21 cellular contexts compared by ENCODE assay signal in the genomic region with DNA sequence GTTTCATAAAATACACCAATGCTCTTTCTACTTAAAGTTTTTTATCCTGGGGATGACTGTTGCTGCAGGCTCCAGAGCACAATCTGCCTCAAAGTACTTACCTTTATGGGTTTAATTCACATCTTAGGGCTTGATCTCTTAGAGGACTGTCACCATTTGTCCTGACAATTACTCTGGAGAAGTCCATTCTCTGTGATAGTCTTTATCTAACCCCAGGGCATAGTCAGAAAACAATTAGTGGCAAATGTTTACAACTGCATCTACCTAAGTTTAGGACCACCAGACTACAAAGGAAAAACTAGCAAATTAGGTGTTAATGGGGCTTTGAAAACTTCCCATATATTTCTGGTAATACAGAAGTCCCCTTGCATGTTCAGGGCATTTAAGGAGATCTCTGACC.
DNase-seq lines count a peak whose midpoint lies in the region; ATAC-seq, FAIRE-seq and TF ChIP-seq lines count a peak whose summit lies in the region.
"Had no signal": no experiment of that assay in that cellular context is flagged by ENCODE, and none has a peak within 500 bp of the region (broad histone marks: within the 10 kb centered on the region; RNA-seq: fewer than 3 reads in every experiment).

No MANE protein-coding gene starts in this region.

- H3K9me3 ChIP-seq in astrocyte (ENCODE audit: insufficient read depth, low read depth, low read length) (no peaks in the 10 kb centered on the region), mesenchymal stem cell (ENCODE audit: control insufficient read depth, low read length) (peaks cover 13% of the 10 kb centered on the region), adrenal gland (replicated peaks in 1 of 3) (no peaks in the 10 kb centered on the region)
- H3K9me3 ChIP-seq: A549, Caco-2 had no signal

- H3K4me3 ChIP-seq in GM23338 (no peak overlapping the region), astrocyte (ENCODE audit: insufficient read depth, low read depth, low read length) (no peak overlapping the region), mesenchymal stem cell (ENCODE audit: insufficient read depth in 1 of 2, low read depth in 1 of 2, low read length in 2 of 2) (no peak overlapping the region), adrenal gland (no peak overlapping the region)
- H3K4me3 ChIP-seq: A549; BLaER1 treated with 17β-estradiol and CSF1 and Interleukin-3, amounts not matched to agents 10 nM and 100 nM had no signal

- no peak overlapping the region for H3K4me2 ChIP-seq in GM23338
- H3K4me2 ChIP-seq in astrocyte (ENCODE audit: low read length), result peak overlapping the region; percentile 63
- H3K4me2 ChIP-seq in mesenchymal stem cell (ENCODE audit: low read length, poor library complexity, severe bottlenecking), result no peak overlapping the region
- H3K4me2 ChIP-seq: A549 had no signal

- H3K27ac Mint-ChIP-seq in GM23338 (no peak overlapping the region), astrocyte (ENCODE audit: unreplicated experiment) (no peak overlapping the region)
- H3K27ac Mint-ChIP-seq: B cell; CD4-positive, alpha-beta T cell; CD8-positive, alpha-beta T cell had no signal

- H3K36me3 ChIP-seq in GM23338 (ENCODE audit: insufficient read depth) (no peaks in the 10 kb centered on the region), astrocyte (ENCODE audit: insufficient read depth, low read length) (no peaks in the 10 kb centered on the region), mesenchymal stem cell (ENCODE audit: control insufficient read depth in 1 of 2, insufficient read depth in 2 of 2, low read depth in 1 of 2, low read length in 2 of 2) (no peaks in the 10 kb centered on the region), adrenal gland (replicated peaks in 1 of 2) (no peaks in the 10 kb centered on the region)
- H3K36me3 ChIP-seq: BLaER1 treated with 17β-estradiol and CSF1 and Interleukin-3, amounts not matched to agents 10 nM and 100 nM had no signal

- no peak overlapping the region for H2BK15ac ChIP-seq in mesenchymal stem cell (ENCODE audit: low read depth, poor library complexity, severe bottlenecking)

- no peak overlapping the region for H4K91ac ChIP-seq in mesenchymal stem cell (ENCODE audit: low read length)

- intact Hi-C loops in adrenal gland (cut with DNase I), result no loop called here

- H3K18ac ChIP-seq in mesenchymal stem cell (ENCODE audit: low read depth in 1 of 2, low read length in 2 of 2), result peak overlapping the region; percentile 11 to 21

- H4K20me1 ChIP-seq in GM23338 (replicated peaks; ENCODE audit: insufficient read depth) (no peaks in the 10 kb centered on the region), astrocyte (ENCODE audit: insufficient read depth, low read length) (no peaks in the 10 kb centered on the region)
- H4K20me1 ChIP-seq: BLaER1 treated with 17β-estradiol and CSF1 and Interleukin-3, amounts not matched to agents 10 nM and 100 nM had no signal

- H3K4me1 ChIP-seq in GM23338 (ENCODE audit: insufficient read depth), result no peaks in the 10 kb centered on the region
- H3K4me1 ChIP-seq in astrocyte (ENCODE audit: insufficient read depth, low read length), result peaks cover 17% of the 10 kb centered on the region
- no peaks in the 10 kb centered on the region for H3K4me1 ChIP-seq in mesenchymal stem cell (ENCODE audit: control insufficient read depth, insufficient read depth, low read depth, low read length)
- no peaks in the 10 kb centered on the region for H3K4me1 ChIP-seq in adrenal gland (replicated peaks in 1 of 2)
- H3K4me1 ChIP-seq: A549, Caco-2 had no signal

- H2AK5ac ChIP-seq in mesenchymal stem cell (ENCODE audit: low read length, severe bottlenecking), result peak overlapping the region; percentile 73

- H3K9me2 ChIP-seq in GM23338 (ENCODE audit: insufficient read depth), result 0 out of 2 replicates have a peak, but pooled peaks cover 5% of the 10 kb centered on the region

- H3K4ac ChIP-seq in mesenchymal stem cell (ENCODE audit: low read depth in 1 of 2, low read length in 2 of 2), result peak overlapping the region in 1 of 2 experiments; percentile 61

- peaks cover 3% of the 10 kb centered on the region; the same call in 1 of the 3 replicates for H3K36me3 Mint-ChIP-seq in GM23338 (ENCODE audit: low read depth)
- H3K36me3 Mint-ChIP-seq in astrocyte (ENCODE audit: low read depth, unreplicated experiment), result peaks cover 2% of the 10 kb centered on the region
- H3K36me3 Mint-ChIP-seq: CD8-positive, alpha-beta T cell had no signal

- TF ChIP-seq CTCF in GM23338 (conservative IDR thresholded peaks at IDR 0.05; ENCODE audit: low read depth in 2 of 2) (no peak), astrocyte (IDR thresholded peaks at IDR 0.05; ENCODE audit: insufficient read depth, low read depth, low read length) (no peak), adrenal gland (IDR thresholded peaks at IDR 0.05) (no peak)

- H2AFZ ChIP-seq in GM23338, result 0 out of 2 replicates have a peak overlapping the region, but pooled peaks have one; percentile 30
- H2AFZ ChIP-seq in astrocyte (ENCODE audit: low read depth, low read length), result no peak overlapping the region
- no peak overlapping the region for H2AFZ ChIP-seq in mesenchymal stem cell (ENCODE audit: low read depth, low read length)

- H3K27me3 Mint-ChIP-seq in GM23338 (ENCODE audit: insufficient read depth, low read depth, poor library complexity) (peaks cover 6% of the 10 kb centered on the region), astrocyte (ENCODE audit: low read depth, unreplicated experiment) (no peaks in the 10 kb centered on the region)
- H3K27me3 Mint-ChIP-seq: B cell; CD4-positive, alpha-beta T cell had no signal

- H2BK12ac ChIP-seq in mesenchymal stem cell (ENCODE audit: low read length in 2 of 2), result no peak overlapping the region

- no peaks in the 10 kb centered on the region for H3K27me3 ChIP-seq in GM23338 (ENCODE audit: insufficient read depth)
- H3K27me3 ChIP-seq in astrocyte (ENCODE audit: insufficient read depth, low read length), result no peaks in the 10 kb centered on the region
- H3K27me3 ChIP-seq in mesenchymal stem cell (ENCODE audit: control insufficient read depth in 1 of 2, insufficient read depth in 1 of 2, low read length in 2 of 2), result no peaks in the 10 kb centered on the region
- no peaks in the 10 kb centered on the region for H3K27me3 ChIP-seq in adrenal gland
- H3K27me3 ChIP-seq: BLaER1 treated with 17β-estradiol and CSF1 and Interleukin-3, amounts not matched to agents 10 nM and 100 nM had no signal

- ATAC-seq in GM23338 (no peak), HG02571 (IDR thresholded peaks at IDR 0.05; ENCODE audit: unreplicated experiment) (no peak)
- ATAC-seq: A549; CD8-positive, alpha-beta T cell had no signal

- peaks cover 5% of the 10 kb centered on the region; the same call in 2 of the 3 replicates for H3K9me3 Mint-ChIP-seq in GM23338
- peaks cover 6% of the 10 kb centered on the region for H3K9me3 Mint-ChIP-seq in astrocyte (ENCODE audit: unreplicated experiment)

- H3K23ac ChIP-seq in mesenchymal stem cell (ENCODE audit: low read length in 2 of 2), result no peak overlapping the region

- no peaks in the 10 kb centered on the region for H3K4me1 Mint-ChIP-seq in GM23338
- peaks cover 26% of the 10 kb centered on the region for H3K4me1 Mint-ChIP-seq in astrocyte (ENCODE audit: low read depth, unreplicated experiment)
- H3K4me1 Mint-ChIP-seq: B cell had no signal

- no peak overlapping the region for H3K9ac ChIP-seq in astrocyte (ENCODE audit: low read length)
- H3K9ac ChIP-seq in mesenchymal stem cell (ENCODE audit: low read length), result no peak overlapping the region
- H3K9ac ChIP-seq: BLaER1 treated with 17β-estradiol and CSF1 and Interleukin-3, amounts not matched to agents 10 nM and 100 nM had no signal

- H4K8ac ChIP-seq in mesenchymal stem cell (ENCODE audit: low read length), result no peak overlapping the region

- H3K4me3 Mint-ChIP-seq in GM23338 (no peak overlapping the region), astrocyte (ENCODE audit: unreplicated experiment) (no peak overlapping the region)
- H3K4me3 Mint-ChIP-seq: B cell; CD4-positive, alpha-beta T cell; CD8-positive, alpha-beta T cell had no signal

- FAIRE-seq in astrocyte (lab: Jason Lieb, UNC), result no peak
- FAIRE-seq: A549, D721Med, G401.6, GM12891 had no signal

- DNase-seq in GM23338 (ENCODE audit: low spot score) (no peak), astrocyte (ENCODE audit: low read depth) (no peak), mesenchymal stem cell (no peak), adrenal gland (no peak)
- DNase-seq in activated CD8-positive, alpha-beta memory T cell treated with anti-CD3 and anti-CD28 coated beads for 24 hours, result no peak
- DNase-seq: AML-193; Caco-2; Calu3; CD4-positive, alpha-beta T cell; CD8-positive, alpha-beta T cell; DMS79 treated with DMSO at 0.1 percent for 48 hours; GF-D8 had no signal

- no peak for TF ChIP-seq POLR2A in adrenal gland (IDR thresholded peaks at IDR 0.05)

- no peak overlapping the region for H2BK120ac ChIP-seq in mesenchymal stem cell (ENCODE audit: low read depth, low read length)

- H3K27ac ChIP-seq in GM23338 (ENCODE audit: low read depth) (no peak overlapping the region), astrocyte (ENCODE audit: low read depth, low read length) (no peak overlapping the region), mesenchymal stem cell (ENCODE audit: low read length, poor library complexity, severe bottlenecking) (no peak overlapping the region), adrenal gland (no peak overlapping the region)
- H3K27ac ChIP-seq: 22Rv1, A549, C4-2B had no signal

- no peaks in the 10 kb centered on the region for H3F3A ChIP-seq in GM23338 (replicated peaks; ENCODE audit: low read depth)

- H3K79me2 ChIP-seq in GM23338 (replicated peaks; ENCODE audit: insufficient read depth), result no peaks in the 10 kb centered on the region
- no peaks in the 10 kb centered on the region for H3K79me2 ChIP-seq in astrocyte (ENCODE audit: insufficient read depth, low read length)

- no peak overlapping the region for H2BK5ac ChIP-seq in mesenchymal stem cell (ENCODE audit: low read depth, low read length, poor library complexity, severe bottlenecking)

- no peaks in the 10 kb centered on the region for H3K79me1 ChIP-seq in mesenchymal stem cell (replicated peaks; ENCODE audit: low read length, poor library complexity, severe bottlenecking)

- no peak overlapping the region for H3K14ac ChIP-seq in mesenchymal stem cell (ENCODE audit: low read length in 2 of 2)
